ENCODE assay signal across 18 cellular contexts in the genomic region with DNA sequence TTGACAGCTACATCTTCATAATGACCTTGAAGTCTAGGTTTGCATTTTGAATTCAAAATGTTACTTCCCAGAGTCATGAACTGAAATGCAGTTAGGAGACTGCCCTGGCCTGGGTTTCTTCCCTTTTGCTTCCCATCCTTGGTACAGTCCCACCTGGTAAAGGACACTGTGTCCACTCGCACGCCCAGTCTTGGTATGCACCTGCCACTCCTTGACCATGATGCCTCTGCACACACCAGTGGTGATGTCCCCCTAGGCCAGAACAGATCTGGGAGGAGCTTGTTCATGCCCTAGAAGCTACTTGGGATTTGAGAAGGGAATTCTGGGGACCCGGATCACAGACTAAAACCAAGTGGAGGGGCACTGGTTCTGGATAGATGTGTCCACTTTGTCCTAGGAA. TPM values are rescaled to one million over a fixed set of nuclear protein-coding genes. Genes with fewer than 3 reads are reported as not detected.
A peak's percentile ranks its signal among the peaks of the same experiment; 100 is the strongest.
DNase-seq lines count a peak whose midpoint lies in the region; ATAC-seq and TF ChIP-seq lines count a peak whose summit lies in the region.
"Had no signal": no experiment of that assay in that cellular context is flagged by ENCODE, and none has a peak within 500 bp of the region (broad histone marks: within the 10 kb centered on the region; RNA-seq: fewer than 3 reads in every experiment).

No MANE protein-coding gene starts in this region.

- peaks cover 74% of the 10 kb centered on the region for H3K27me3 Mint-ChIP-seq in type B pancreatic cell

- peaks cover 0 to 33% of the 10 kb centered on the region in 2 donors for H3K4me1 ChIP-seq in right atrium auricular region
- peaks cover 35% of the 10 kb centered on the region for H3K4me1 ChIP-seq in RWPE2 (ENCODE audit: insufficient read depth, poor library complexity, severe bottlenecking)
- peaks cover 23% of the 10 kb centered on the region for H3K4me1 ChIP-seq in vagina

- peak overlapping the region; percentile 25 to 89 for H3K27ac ChIP-seq in right atrium auricular region
- peak overlapping the region; percentile 88 for H3K27ac ChIP-seq in RWPE2 (ENCODE audit: poor library complexity, severe bottlenecking)
- H3K27ac ChIP-seq in vagina, result no peak overlapping the region
- H3K27ac ChIP-seq: KMS-11, SK-N-MC had no signal

- TF ChIP-seq POLR2A in vagina (IDR thresholded peaks at IDR 0.05), result no peak

- intact Hi-C loops in cardiac septum (cut with DNase I) (no loop called here), vagina (cut with DNase I) (no loop called here)

- H3K4me3 Mint-ChIP-seq in type B pancreatic cell, result peak overlapping the region; percentile 35
- H3K4me3 Mint-ChIP-seq: CD8-positive, alpha-beta memory T cell had no signal

- H3K36me3 Mint-ChIP-seq in type B pancreatic cell, result no peaks in the 10 kb centered on the region
- H3K36me3 Mint-ChIP-seq: CD8-positive, alpha-beta memory T cell had no signal

- H3K9me3 Mint-ChIP-seq in type B pancreatic cell, result no peaks in the 10 kb centered on the region

- peak overlapping the region; percentile 32 for H3K27ac Mint-ChIP-seq in type B pancreatic cell

- TF ChIP-seq CTCF in right atrium auricular region (IDR thresholded peaks at IDR 0.05) (no peak), RWPE2 (IDR thresholded peaks at IDR 0.05; ENCODE audit: poor library complexity, severe bottlenecking) (no peak), type B pancreatic cell (conservative IDR thresholded peaks at IDR 0.05) (no peak), vagina (IDR thresholded peaks at IDR 0.05) (no peak)

- DNase-seq in right atrium auricular region (ENCODE audit: low spot score) (no peak), cardiac septum (ENCODE audit: low spot score) (no peak), RWPE2 (ENCODE audit: low spot score) (no peak), kidney tubule cell (ENCODE audit: low spot score) (peak; percentile 15), type B pancreatic cell (ENCODE audit: extremely low spot score, unreplicated experiment) (no peak), vagina (ENCODE audit: extremely low spot score in 2 of 2) (no peak)
- DNase-seq: CD8-positive, alpha-beta memory T cell; NCI-H1417; NCI-H187 treated with DMSO at 0.1 percent for 48 hours; NCI-H226; NCI-H524; NCI-H82 had no signal

- no peaks in the 10 kb centered on the region for H3K9me3 ChIP-seq in right atrium auricular region
- no peaks in the 10 kb centered on the region for H3K9me3 ChIP-seq in RWPE2 (ENCODE audit: severe bottlenecking)
- H3K9me3 ChIP-seq in vagina, result no peaks in the 10 kb centered on the region

- H3K4me3 ChIP-seq in right atrium auricular region (no peak overlapping the region), RWPE2 (ENCODE audit: severe bottlenecking) (no peak overlapping the region), vagina (no peak overlapping the region)
- H3K4me3 ChIP-seq: SK-N-MC had no signal

- ATAC-seq in RWPE2 (ENCODE audit: low read depth), result no peak
- ATAC-seq in GM21619 (IDR thresholded peaks at IDR 0.05; ENCODE audit: unreplicated experiment), result no peak
- no peak for ATAC-seq in GM19035 (IDR thresholded peaks at IDR 0.05; ENCODE audit: unreplicated experiment)
- ATAC-seq: Panc1, Right ventricle myocardium inferior had no signal

- H3K27me3 ChIP-seq in right atrium auricular region (no peaks in the 10 kb centered on the region), RWPE2 (ENCODE audit: insufficient read depth, poor library complexity, severe bottlenecking) (no peaks in the 10 kb centered on the region), vagina (peaks cover 10% of the 10 kb centered on the region)

- H3K4me1 Mint-ChIP-seq in type B pancreatic cell (ENCODE audit: unreplicated experiment), result peaks cover 45% of the 10 kb centered on the region

- H3K36me3 ChIP-seq in right atrium auricular region (no peaks in the 10 kb centered on the region), RWPE2 (ENCODE audit: low read depth) (0 out of 2 replicates have a peak, but pooled peaks cover 3% of the 10 kb centered on the region), vagina (no peaks in the 10 kb centered on the region)

RNA-seq across cellular contexts. Expression of a gene that starts 3.6 kb away (rescaled TPM):
- total RNA-seq in right atrium auricular region, result 100 to 1,000 TPM in 1 of 2 donors, 10 to 100 TPM in 1; 85.4 to 130 TPM
- total RNA-seq in cardiac septum, result 91.5 TPM
- 12.6 and 19.2 TPM in 2 replicates for total RNA-seq in type B pancreatic cell (ENCODE audit: low replicate concordance)
- 23.8 TPM for total RNA-seq in vagina
